ENCODE assay signal across 11 cellular contexts in genomic region chr20:36856196-36856595, GRCh38. TPM values are rescaled to one million over a fixed set of nuclear protein-coding genes. Genes with fewer than 3 reads are reported as not detected.
DNase-seq lines count a peak whose midpoint lies in the region; ATAC-seq and TF ChIP-seq lines count a peak whose summit lies in the region.
"Had no signal": no experiment of that assay in that cellular context is flagged by ENCODE, and none has a peak within 500 bp of the region (broad histone marks: within the 10 kb centered on the region; RNA-seq: fewer than 3 reads in every experiment).

No MANE protein-coding gene starts in this region.

- peaks cover 0 to under 1% (median 0%) of the 10 kb centered on the region in 3 donors for H3K27me3 ChIP-seq in skeletal muscle tissue (ENCODE audit: control insufficient read depth in 3 of 3, insufficient read depth in 3 of 3, low read length in 3 of 3)

- peak overlapping the region in 2 of 3 donors; percentile 4 to 40 for H3K9ac ChIP-seq in skeletal muscle tissue (ENCODE audit: low read depth in 1 of 3, low read length in 3 of 3)

- H3K4me1 ChIP-seq in skeletal muscle tissue (ENCODE audit: control insufficient read depth in 3 of 3, insufficient read depth in 3 of 3, low read length in 3 of 3) = peaks cover 67 to 72% (median 70%) of the 10 kb centered on the region in 3 donors

- ATAC-seq in HG02623 (IDR thresholded peaks at IDR 0.05; ENCODE audit: unreplicated experiment) = no peak
- ATAC-seq in GM18867 (IDR thresholded peaks at IDR 0.05; ENCODE audit: unreplicated experiment) = no peak

- DNase-seq in Daoy (ENCODE audit: low read depth) = peak; percentile 64
- peak; percentile 73 for DNase-seq in T1000 (lab: John Stamatoyannopoulos, UW)
- peak; percentile 57 for DNase-seq in fibroblast of mammary gland (ENCODE audit: low read depth)
- no peak for DNase-seq in HPDE6-E6E7 (ENCODE audit: extremely low spot score)
- no peak for DNase-seq in activated effector memory CD4-positive, alpha-beta T cell treated with Interleukin-2 at 50 U/mL for 16 hours
- DNase-seq: activated B cell treated with CpG ODN at 0.5 μM for 24 hours, immature natural killer cell, NCI-H526 treated with DMSO at 0.1 percent for 48 hours had no signal

- H3K36me3 ChIP-seq in skeletal muscle tissue (ENCODE audit: control insufficient read depth in 3 of 3, insufficient read depth in 3 of 3, low read length in 3 of 3) = peaks cover 0 to 4% (median 0%) of the 10 kb centered on the region in 3 donors

- no peak for TF ChIP-seq CTCF in fibroblast of mammary gland (conservative IDR thresholded peaks at IDR 0.05; ENCODE audit: control insufficient read depth, insufficient read depth, low read depth, low read length)

- H3K9me3 ChIP-seq in skeletal muscle tissue (ENCODE audit: control insufficient read depth in 3 of 3, low read length in 3 of 3) = no peaks in the 10 kb centered on the region

- H3K27ac ChIP-seq in skeletal muscle tissue (ENCODE audit: low read depth, low read length) = peak overlapping the region; percentile 60

- no peak overlapping the region for H3K4me3 ChIP-seq in fibroblast of mammary gland (ENCODE audit: control insufficient read depth, low read depth, low read length)
- H3K4me3 ChIP-seq in skeletal muscle tissue (ENCODE audit: low read length in 3 of 3) = peak overlapping the region in 1 of 3 donors; percentile 41

RNA-seq across cellular contexts. Expression of gene TLDC2, which starts 19.7 kb away (rescaled TPM):
- total RNA-seq in Daoy (2014; rRNA removed; shearing (Covaris generic)) = not detected in 2 replicates
- under 0.01 TPM for total RNA-seq in skeletal muscle tissue
- total RNA-seq: activated B cell treated with CpG ODN at 0.5 μM for 24 hours had no signal

Comparison
In these comparisons a context has a peak if more than half of its experiments do, and no peak if none do; other contexts are left out.
1. DNase-seq: peak in Daoy (single experiment), T1000 (single experiment) and fibroblast of mammary gland (single experiment); none in HPDE6-E6E7 (single experiment) and activated effector memory CD4-positive, alpha-beta T cell treated with Interleukin-2 at 50 U/mL for 16 hours (single experiment).